Comparison of ENCODE assay signal across 1 cellular context in the genomic region with DNA sequence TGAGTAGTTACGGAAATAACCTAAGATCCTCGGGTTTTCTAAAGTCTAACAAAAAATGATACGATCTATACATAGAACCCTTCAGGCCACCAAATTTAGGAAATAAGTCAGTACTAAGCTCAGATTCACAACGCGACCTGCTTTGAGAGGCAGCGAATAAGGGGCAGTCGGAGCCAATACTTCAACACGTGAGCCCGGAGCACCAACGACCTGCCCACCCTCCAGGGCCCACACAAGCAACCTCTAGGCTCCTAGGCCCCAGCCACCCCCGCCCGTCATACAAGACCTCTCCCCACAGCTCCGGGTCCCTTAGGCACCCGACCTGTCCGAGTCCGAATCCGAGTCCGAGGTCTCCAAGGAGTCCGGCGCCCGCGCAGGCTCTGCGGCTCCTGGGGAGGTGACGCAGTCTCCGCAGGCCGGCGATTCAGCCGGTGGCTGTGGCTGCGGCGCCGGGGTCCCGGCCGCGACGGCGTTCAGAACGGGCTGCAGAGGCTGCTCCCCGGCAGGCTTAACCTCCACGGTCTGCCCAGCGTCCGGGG.
A peak's percentile ranks its signal among the peaks of the same experiment; 100 is the strongest.
TF ChIP-seq lines count a peak whose summit lies in the region.

No MANE protein-coding gene starts in this region.

TF ChIP-seq in H1, 55 proteins besides CTCF, POLR2A, EP300 and RAD21:
- TF ChIP-seq RBBP5 (IDR thresholded peaks at IDR 0.05; ENCODE audit: borderline replicate concordance, low read depth, low read length) (no peak), SUZ12 (IDR thresholded peaks at IDR 0.05; ENCODE audit: low read length) (no peak), SIN3A (conservative IDR thresholded peaks at IDR 0.05 in 1 of 2, IDR thresholded peaks at IDR 0.05 in 1 of 2; ENCODE audit: low read depth in 1 of 2, low read length in 2 of 2) (peak in 1 of 2 experiments; percentile 11; a peak in 1 of 4 replicates), POLR2AphosphoS5 (IDR thresholded peaks at IDR 0.05; ENCODE audit: low read depth, low read length) (peak; percentile 67; the same call in 1 of the 2 replicates)
- TF ChIP-seq, protein P1, sequence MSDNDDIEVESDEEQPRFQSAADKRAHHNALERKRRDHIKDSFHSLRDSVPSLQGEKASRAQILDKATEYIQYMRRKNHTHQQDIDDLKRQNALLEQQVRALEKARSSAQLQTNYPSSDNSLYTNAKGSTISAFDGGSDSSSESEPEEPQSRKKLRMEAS (IDR thresholded peaks at IDR 0.05): peak; percentile 58
TF ChIP-seq in H1: peak in this region for 3.
